ENCODE assay signal across 10 cellular contexts in the genomic region with DNA sequence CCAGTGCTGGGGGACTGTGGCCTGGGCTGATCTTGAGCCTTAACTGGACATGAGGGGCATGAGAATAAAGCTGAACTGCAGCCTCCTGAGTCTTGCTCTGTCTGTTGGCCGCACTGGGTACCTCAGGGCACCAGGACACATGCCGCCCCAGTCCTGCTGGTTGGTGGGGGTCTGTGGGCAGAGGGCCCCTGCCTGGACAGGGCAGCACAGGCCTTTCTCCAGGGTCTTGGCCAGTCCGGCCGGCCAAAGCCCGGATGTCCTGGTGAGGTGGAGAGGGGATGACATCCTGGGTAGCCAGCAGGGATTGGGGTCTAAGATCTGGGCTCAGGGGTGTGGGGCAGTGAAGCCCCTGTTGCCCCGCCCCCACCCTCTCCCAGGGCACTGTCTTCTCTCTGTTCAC. TPM values are rescaled to one million over a fixed set of nuclear protein-coding genes. Genes with fewer than 3 reads are reported as not detected.
DNase-seq lines count a peak whose midpoint lies in the region; ATAC-seq and TF ChIP-seq lines count a peak whose summit lies in the region.
"Had no signal": no experiment of that assay in that cellular context is flagged by ENCODE, and none has a peak within 500 bp of the region (broad histone marks: within the 10 kb centered on the region; RNA-seq: fewer than 3 reads in every experiment).

No MANE protein-coding gene starts in this region.

- BruUV-seq in A673 (replicated peaks; lab: Mats Ljungman, UMichigan), result no TSS peak

- intact Hi-C loops in A673 (cut with micrococcal nuclease; ENCODE audit: unreplicated experiment), result no loop called here

- H3K36me3 ChIP-seq in thoracic aorta, result peaks cover 18% of the 10 kb centered on the region
- H3K36me3 ChIP-seq in A673 (ENCODE audit: insufficient read depth, low read length, poor library complexity, severe bottlenecking), result peaks cover 16% of the 10 kb centered on the region

- H3K27ac ChIP-seq in epithelial cell of prostate, result peak overlapping the region; percentile 93
- peak overlapping the region; percentile 84 to 86 for H3K27ac ChIP-seq in thoracic aorta
- no peak overlapping the region for H3K27ac ChIP-seq in A673 (ENCODE audit: low read depth, low read length, poor library complexity, severe bottlenecking)

- H3K4me3 ChIP-seq in thoracic aorta (no peak overlapping the region), A673 (ENCODE audit: low read depth, low read length, poor library complexity, severe bottlenecking) (no peak overlapping the region)

- H3K4me3 Mint-ChIP-seq in T-cell, result peak overlapping the region in 2 of 3 donors; percentile 71 to 97
- no peak overlapping the region for H3K4me3 Mint-ChIP-seq in WTC11

- TF ChIP-seq CTCF in thoracic aorta (IDR thresholded peaks at IDR 0.05), result no peak
- no peak for TF ChIP-seq CTCF in WTC11 (IDR thresholded peaks at IDR 0.05)
- TF ChIP-seq CTCF in A673 (conservative IDR thresholded peaks at IDR 0.05; ENCODE audit: low read depth, low read length), result no peak

- no peak for DNase-seq in activated naive CD4-positive, alpha-beta T cell treated with anti-CD3 and anti-CD28 coated beads, Interleukin-2, amount 50 U/mL, for 72 hours (ENCODE audit: low spot score in 2 of 2)
- no peak for DNase-seq in activated naive CD4-positive, alpha-beta T cell treated with anti-CD3 and anti-CD28 coated beads, Interleukin-2, amount 50 U/mL, for 16 hours
- no peak for DNase-seq in T-cell
- DNase-seq in epithelial cell of prostate (ENCODE audit: low read depth, low spot score), result no peak
- DNase-seq in thoracic aorta (ENCODE audit: low spot score), result no peak
- DNase-seq in WTC11 (ENCODE audit: low spot score), result no peak
- DNase-seq in A673 (ENCODE audit: low spot score), result no peak
- DNase-seq: NCI-H1092 treated with DMSO at 0.1 percent for 48 hours, NCI-H2227 treated with DMSO at 0.1 percent for 48 hours had no signal

- POLR2A ChIA-PET in T-cell (lab: Charles Lee) (no interaction called here), WTC11 (lab: Charles Lee) (no interaction called here), A673 (lab: Charles Lee; ENCODE audit: low non-redundant PET) (interaction anchor here (0.5 kb wide), 1 partner anchor 19 kb away, joined by 13 read pairs; no protein-coding TSS in a partner anchor)

- H3K4me1 ChIP-seq in thoracic aorta (ENCODE audit: control insufficient read depth in 1 of 2, low read depth in 2 of 2) (peaks cover 28 to 40% of the 10 kb centered on the region in 2 donors), A673 (ENCODE audit: insufficient read depth, low read length, poor library complexity, severe bottlenecking) (peaks cover 29% of the 10 kb centered on the region)

- H3K4me1 Mint-ChIP-seq in T-cell (peaks cover 24 to 37% (median 31%) of the 10 kb centered on the region in 3 donors), WTC11 (peaks cover 26% of the 10 kb centered on the region)

- peak overlapping the region; percentile 54 to 85 for H3K27ac Mint-ChIP-seq in activated naive CD4-positive, alpha-beta T cell treated with anti-CD3 and anti-CD28 coated beads, Interleukin-2, amount 50 U/mL, for 72 hours
- H3K27ac Mint-ChIP-seq in T-cell, result peak overlapping the region; percentile 59 to 85
- H3K27ac Mint-ChIP-seq in WTC11, result no peak overlapping the region

- H3K36me3 Mint-ChIP-seq in activated naive CD4-positive, alpha-beta T cell treated with anti-CD3 and anti-CD28 coated beads, Interleukin-2, amount 50 U/mL, for 72 hours, result peaks cover 10 to 19% of the 10 kb centered on the region in 2 donors
- H3K36me3 Mint-ChIP-seq in T-cell (peaks cover 8% of the 10 kb centered on the region), WTC11 (peaks cover 7% of the 10 kb centered on the region)

- CTCF ChIA-PET in T-cell (lab: Charles Lee) (no interaction called here), WTC11 (lab: Charles Lee) (interaction anchor here (0.7 to 10.4 kb wide), 25 partner anchors 9 to 453 kb away, joined by 3 to 437 read pairs (median 9); partner anchors contain the start of genes BAD, CCDC88B, ESRRA and PRDX5), A673 (lab: Charles Lee) (interaction anchor here (1.6 kb wide), 1 partner anchor 15 kb away, joined by 9 read pairs; no protein-coding TSS in a partner anchor)

- H3K9me3 ChIP-seq in thoracic aorta (no peaks in the 10 kb centered on the region), A673 (ENCODE audit: low read depth, low read length, poor library complexity, severe bottlenecking) (no peaks in the 10 kb centered on the region)

- no peak for ATAC-seq in activated naive CD4-positive, alpha-beta T cell treated with anti-CD3 and anti-CD28 coated beads, Interleukin-2, amount 50 U/mL, for 72 hours
- ATAC-seq in T-cell (replicated peaks in 1 of 4), result no peak
- no peak for ATAC-seq in thoracic aorta (ENCODE audit: insufficient number of reproducible peaks, low FRiP score, low read depth)
- no peak for ATAC-seq in WTC11
- no peak for ATAC-seq in HG03520 (IDR thresholded peaks at IDR 0.05; ENCODE audit: unreplicated experiment)

- H3K27me3 ChIP-seq in thoracic aorta (replicated peaks; ENCODE audit: insufficient read depth) (no peaks in the 10 kb centered on the region), A673 (replicated peaks; ENCODE audit: insufficient read depth, low read depth, low read length, poor library complexity) (no peaks in the 10 kb centered on the region)

- no peaks in the 10 kb centered on the region for H3K9me3 Mint-ChIP-seq in activated naive CD4-positive, alpha-beta T cell treated with anti-CD3 and anti-CD28 coated beads, Interleukin-2, amount 50 U/mL, for 72 hours
- H3K9me3 Mint-ChIP-seq in T-cell (no peaks in the 10 kb centered on the region), WTC11 (no peaks in the 10 kb centered on the region)

- no peaks in the 10 kb centered on the region for H3K27me3 Mint-ChIP-seq in T-cell
- no peaks in the 10 kb centered on the region for H3K27me3 Mint-ChIP-seq in WTC11 (ENCODE audit: low read depth)

TF ChIP-seq in WTC11, 78 proteins besides CTCF, POLR2A, EP300 and RAD21:
- no peak for TF ChIP-seq ATF1 (CRISPR knock-in tag; IDR thresholded peaks at IDR 0.05)
- TF ChIP-seq GRHL2 (CRISPR knock-in tag; IDR thresholded peaks at IDR 0.05; ENCODE audit: insufficient replicate concordance, severe bottlenecking), result no peak
- no peak for TF ChIP-seq SP1 (CRISPR knock-in tag; conservative IDR thresholded peaks at IDR 0.05)
- TF ChIP-seq SMAD3 (CRISPR knock-in tag; IDR thresholded peaks at IDR 0.05; ENCODE audit: borderline replicate concordance), result no peak

RNA-seq across cellular contexts. Expression of gene RPS6KA4, which starts 1.5 kb away (rescaled TPM):
- 10 to 100 TPM; 23.2 to 23.8 TPM for total RNA-seq in activated naive CD4-positive, alpha-beta T cell treated with anti-CD3 and anti-CD28 coated beads, Interleukin-2, amount 50 U/mL, for 72 hours
- total RNA-seq in T-cell (10 to 100 TPM; 16.5 to 48.7 (median 43.7) TPM), thoracic aorta (10 to 100 TPM; 42.5 to 50.0 TPM), WTC11 (2021) (16.8 to 18.3 TPM (median 18.3 TPM) in 3 replicates), A673 (2021) (22.9 and 24.5 TPM in 2 replicates)

RNA-seq across cellular contexts. Expression of gene CCDC88B, which starts 17.4 kb away (rescaled TPM):
- total RNA-seq in activated naive CD4-positive, alpha-beta T cell treated with anti-CD3 and anti-CD28 coated beads, Interleukin-2, amount 50 U/mL, for 72 hours, result 100 to 1,000 TPM in 1 of 2 donors, 10 to 100 TPM in 1; 75.0 to 103 TPM
- total RNA-seq in T-cell (100 to 1,000 TPM; 132 to 144 (median 133) TPM), thoracic aorta (10 to 100 TPM; 10.3 to 19.0 TPM), WTC11 (2021) (17.0 to 22.0 TPM (median 19.9 TPM) in 3 replicates), A673 (2021) (0.47 and 0.76 TPM in 2 replicates)

RNA-seq across cellular contexts. Expression of gene PRDX5, which starts 39.5 kb away (rescaled TPM):
- 100 to 1,000 TPM; 131 to 152 TPM for total RNA-seq in activated naive CD4-positive, alpha-beta T cell treated with anti-CD3 and anti-CD28 coated beads, Interleukin-2, amount 50 U/mL, for 72 hours
- total RNA-seq in T-cell (10 to 100 TPM; 35.8 to 86.7 (median 71.7) TPM), thoracic aorta (100 to 1,000 TPM in 1 of 2 donors, 10 to 100 TPM in 1; 91.1 to 136 TPM), WTC11 (2021) (255 to 293 TPM (median 282 TPM) in 3 replicates), A673 (2021) (206 and 221 TPM in 2 replicates)

RNA-seq across cellular contexts. Expression of gene TRMT112, which starts 40.1 kb away (rescaled TPM):
- 100 to 1,000 TPM; 198 to 213 TPM for total RNA-seq in activated naive CD4-positive, alpha-beta T cell treated with anti-CD3 and anti-CD28 coated beads, Interleukin-2, amount 50 U/mL, for 72 hours
- total RNA-seq in T-cell (100 to 1,000 TPM; 104 to 177 (median 151) TPM), thoracic aorta (100 to 1,000 TPM; 157 to 218 TPM), WTC11 (2021) (285 to 321 TPM (median 314 TPM) in 3 replicates), A673 (2021) (254 and 270 TPM in 2 replicates)

RNA-seq across cellular contexts. Expression of gene ESRRA, which starts 52.1 kb away (rescaled TPM):
- 10 to 100 TPM; 33.6 to 48.1 TPM for total RNA-seq in activated naive CD4-positive, alpha-beta T cell treated with anti-CD3 and anti-CD28 coated beads, Interleukin-2, amount 50 U/mL, for 72 hours
- 10 to 100 TPM; 20.2 to 43.1 (median 39.7) TPM for total RNA-seq in T-cell
- 10 to 100 TPM; 33.4 to 46.0 TPM for total RNA-seq in thoracic aorta
- total RNA-seq in WTC11 (2021), result 56.3 to 81.9 TPM (median 59.1 TPM) in 3 replicates
- total RNA-seq in A673 (2021), result 56.2 and 63.8 TPM in 2 replicates

Comparison
In these comparisons a context has a peak if more than half of its experiments do, and no peak if none do; other contexts are left out.
1. CTCF ChIA-PET loops: an anchor here in WTC11 (0.7 to 10.4 kb wide) and A673 (1.6 kb wide); none called in T-cell.